ENCODE assay signal across 1 cellular context in genomic region chr10:47339759-47340612, GRCh38.
TF ChIP-seq lines count a peak whose summit lies in the region.

No MANE protein-coding gene starts in this region.

TF ChIP-seq in GM12878, 131 proteins besides CTCF, POLR2A, EP300 and RAD21:
- TF ChIP-seq PRDM15 (CRISPR knock-in tag; IDR thresholded peaks at IDR 0.05) = no peak
- no peak for TF ChIP-seq STAT3 (IDR thresholded peaks at IDR 0.05; ENCODE audit: low read depth, low read length)
- no peak for TF ChIP-seq NR2C1 (IDR thresholded peaks at IDR 0.05)
- no peak for TF ChIP-seq BMI1 (IDR thresholded peaks at IDR 0.05; ENCODE audit: borderline replicate concordance)
- no peak for TF ChIP-seq RB1 (IDR thresholded peaks at IDR 0.05; ENCODE audit: borderline replicate concordance)
- no peak for TF ChIP-seq TCF12 (IDR thresholded peaks at IDR 0.05; ENCODE audit: low read depth, low read length)
- TF ChIP-seq KDM1A (IDR thresholded peaks at IDR 0.05; ENCODE audit: borderline replicate concordance) = no peak
- TF ChIP-seq TCF3 (IDR thresholded peaks at IDR 0.05; ENCODE audit: borderline replicate concordance, insufficient read depth, low read depth, low read length) = no peak
- TF ChIP-seq BCL3 (IDR thresholded peaks at IDR 0.05; ENCODE audit: borderline replicate concordance, insufficient read depth, low read depth, low read length, poor library complexity, severe bottlenecking) = no peak
- TF ChIP-seq ELK1 (IDR thresholded peaks at IDR 0.05; ENCODE audit: low read depth, low read length) = no peak
- no peak for TF ChIP-seq EED (IDR thresholded peaks at IDR 0.05; ENCODE audit: low read depth)
- TF ChIP-seq HDAC2 (IDR thresholded peaks at IDR 0.05) = no peak
- no peak for TF ChIP-seq TBL1XR1 (IDR thresholded peaks at IDR 0.05; ENCODE audit: low read depth, low read length)
- TF ChIP-seq PBX3 (IDR thresholded peaks at IDR 0.05; ENCODE audit: insufficient replicate concordance, low read depth, low read length) = no peak
